ENCODE assay signal across 8 cellular contexts in the genomic region with DNA sequence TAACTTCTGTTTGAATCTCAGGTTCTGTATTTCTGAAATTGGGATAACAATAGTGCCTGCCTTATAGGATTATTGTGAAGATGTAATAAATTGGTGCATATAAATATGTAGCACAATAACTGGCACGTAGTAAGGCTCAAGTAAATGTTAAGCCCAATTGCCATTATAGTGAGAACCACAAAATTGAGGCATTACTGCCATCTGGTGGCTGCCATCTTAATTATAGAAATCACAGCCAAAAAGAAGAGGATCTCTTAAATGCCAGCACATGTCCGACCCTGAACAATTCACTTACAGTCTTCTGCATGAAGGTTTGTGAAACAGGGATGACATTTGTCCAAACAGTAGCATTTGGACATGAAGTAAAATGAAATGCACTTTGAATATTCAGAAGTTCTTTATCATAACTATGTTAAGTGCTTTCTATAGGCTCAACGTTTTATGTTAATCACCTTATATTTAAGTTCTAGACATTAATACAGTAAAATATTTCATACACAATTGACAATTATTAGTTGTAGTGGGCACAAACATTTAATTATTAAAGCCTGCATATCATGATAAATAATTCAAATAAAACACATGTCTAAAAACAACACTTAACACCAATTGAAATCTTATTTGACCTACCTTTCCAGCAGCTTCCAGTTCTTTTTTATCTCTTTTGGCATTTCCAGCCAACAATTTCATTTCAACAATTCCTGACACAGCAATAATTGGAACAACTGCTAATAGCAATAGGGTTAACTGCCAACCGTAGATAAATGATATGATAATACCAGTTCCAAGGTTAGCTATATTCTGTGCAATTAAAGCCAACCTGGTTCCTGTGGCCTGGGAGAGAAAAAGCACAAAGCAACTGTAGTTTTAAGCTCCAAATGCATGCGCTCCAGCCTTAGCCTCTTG. TPM values are rescaled to one million over a fixed set of nuclear protein-coding genes. Genes with fewer than 3 reads are reported as not detected.
DNase-seq lines count a peak whose midpoint lies in the region; ATAC-seq and TF ChIP-seq lines count a peak whose summit lies in the region.

No MANE protein-coding gene starts in this region.

- intact Hi-C loops in natural killer cell (cut with micrococcal nuclease) = loop anchor here (1.0 kb wide), 1 partner anchor 105 kb away; no protein-coding TSS in a partner anchor

- H3K9me3 Mint-ChIP-seq in natural killer cell = no peaks in the 10 kb centered on the region
- H3K9me3 Mint-ChIP-seq in natural killer cell treated with Interleukin-12 subunit alpha and Interleukin-12 subunit beta and Interleukin-15 and Interleukin-18, amount 100 ng/mL, for 72 hours = no peaks in the 10 kb centered on the region

- H3K27ac Mint-ChIP-seq in natural killer cell = no peak overlapping the region
- no peak overlapping the region for H3K27ac Mint-ChIP-seq in natural killer cell treated with Interleukin-12 subunit alpha and Interleukin-12 subunit beta and Interleukin-15 and Interleukin-18, amount 100 ng/mL, for 72 hours

- H3K4me1 Mint-ChIP-seq in natural killer cell = no peaks in the 10 kb centered on the region
- H3K4me1 Mint-ChIP-seq in natural killer cell treated with Interleukin-12 subunit alpha and Interleukin-12 subunit beta and Interleukin-15 and Interleukin-18, amount 100 ng/mL, for 72 hours (ENCODE audit: low read depth in 2 of 2) = no peaks in the 10 kb centered on the region

- peak; percentile 84 for TF ChIP-seq CTCF in natural killer cell (IDR thresholded peaks at IDR 0.05)

- H3K4me3 Mint-ChIP-seq in natural killer cell = no peak overlapping the region
- no peak overlapping the region for H3K4me3 Mint-ChIP-seq in natural killer cell treated with Interleukin-12 subunit alpha and Interleukin-12 subunit beta and Interleukin-15 and Interleukin-18, amount 100 ng/mL, for 72 hours

- ATAC-seq in natural killer cell (peak; percentile 63 to 80 (median 76)), HG03060 (IDR thresholded peaks at IDR 0.05; ENCODE audit: low read depth, unreplicated experiment) (peak; percentile 47)
- no peak for ATAC-seq in natural killer cell treated with Interleukin-12 subunit alpha and Interleukin-12 subunit beta and Interleukin-15 and Interleukin-18, amount 100 ng/mL, for 72 hours

- DNase-seq in natural killer cell (peak; percentile 39), NCI-H2227 (lab: John Stamatoyannopoulos, UW; ENCODE audit: unreplicated experiment) (peak; percentile 80), left kidney (ENCODE audit: low read depth, low spot score) (peak; percentile 76)
- DNase-seq in natural killer cell treated with Interleukin-12 subunit alpha and Interleukin-12 subunit beta and Interleukin-15 and Interleukin-18, amount 100 ng/mL, for 72 hours (ENCODE audit: low spot score) = no peak
- DNase-seq in activated CD4-positive, CD25-positive, alpha-beta regulatory T cell (lab: John Stamatoyannopoulos, UW) = peak; percentile 20 to 51 (median 33)
- DNase-seq in central memory CD4-positive, alpha-beta T cell = peak; percentile 63
- DNase-seq in stimulated activated CD8-positive, alpha-beta memory T cell treated with anti-CD3 and anti-CD28 coated beads, Interleukin-12 subunit alpha, Interleukin-12 subunit beta, amount 100 ng/mL, for 24 hours (ENCODE audit: extremely low read depth) = peak; percentile 11

- peaks cover 0 to 7% of the 10 kb centered on the region in 2 donors for H3K27me3 Mint-ChIP-seq in natural killer cell (ENCODE audit: low read depth in 2 of 2)
- no peaks in the 10 kb centered on the region for H3K27me3 Mint-ChIP-seq in natural killer cell treated with Interleukin-12 subunit alpha and Interleukin-12 subunit beta and Interleukin-15 and Interleukin-18, amount 100 ng/mL, for 72 hours

- H3K36me3 Mint-ChIP-seq in natural killer cell = no peaks in the 10 kb centered on the region
- no peaks in the 10 kb centered on the region for H3K36me3 Mint-ChIP-seq in natural killer cell treated with Interleukin-12 subunit alpha and Interleukin-12 subunit beta and Interleukin-15 and Interleukin-18, amount 100 ng/mL, for 72 hours

RNA-seq across cellular contexts. Expression of gene ABCB4, which starts 58.5 kb away (rescaled TPM):
- total RNA-seq in natural killer cell = under 1 TPM; 0.14 to 0.63 (median 0.50) TPM
- total RNA-seq in natural killer cell treated with Interleukin-12 subunit alpha and Interleukin-12 subunit beta and Interleukin-15 and Interleukin-18, amount 100 ng/mL, for 72 hours = under 1 TPM; 0.20 to 0.69 TPM

Comparison
In these comparisons a context has a peak if more than half of its experiments do, and no peak if none do; other contexts are left out.
1. ATAC-seq: peak in natural killer cell (3 of 3) and HG03060 (single experiment); none in natural killer cell treated with Interleukin-12 subunit alpha and Interleukin-12 subunit beta and Interleukin-15 and Interleukin-18, amount 100 ng/mL, for 72 hours (0 of 2).